ENCODE assay signal across 8 cellular contexts in the genomic region with DNA sequence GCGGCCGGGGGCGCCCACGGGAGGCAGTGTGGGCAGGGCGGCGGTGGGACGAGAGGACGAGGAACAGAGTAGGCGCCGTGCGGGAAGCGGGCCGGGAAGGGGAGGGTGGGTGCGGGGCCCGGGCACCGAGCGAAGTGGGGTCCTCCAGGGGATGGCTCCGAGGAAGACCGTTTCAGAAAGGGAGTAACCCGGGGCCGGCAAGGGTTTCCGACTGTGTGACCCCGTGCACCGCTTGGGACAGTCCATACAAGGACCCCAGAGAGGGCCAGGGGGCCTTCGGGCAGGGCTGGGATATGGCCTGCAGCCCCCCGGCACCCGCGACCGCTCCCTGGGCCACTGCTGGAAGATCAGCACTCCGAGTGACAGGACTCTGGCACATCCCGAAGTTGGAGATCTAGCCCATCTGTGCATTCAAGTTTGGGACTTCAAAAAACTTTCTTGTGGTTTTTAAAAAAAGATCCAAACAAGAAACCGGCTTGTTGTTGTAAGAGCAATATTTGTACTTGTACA. TPM values are rescaled to one million over a fixed set of nuclear protein-coding genes. Genes with fewer than 3 reads are reported as not detected.
A peak's percentile ranks its signal among the peaks of the same experiment; 100 is the strongest.
DNase-seq lines count a peak whose midpoint lies in the region; ATAC-seq and TF ChIP-seq lines count a peak whose summit lies in the region.

No MANE protein-coding gene starts in this region.

- H3K27me3 ChIP-seq in KMS-11 (ENCODE audit: insufficient read depth, low read depth): no peaks in the 10 kb centered on the region
- no peaks in the 10 kb centered on the region for H3K27me3 ChIP-seq in body of pancreas
- H3K27me3 ChIP-seq in stomach: peaks cover 0 to 12% (median 0%) of the 10 kb centered on the region in 3 donors

- TF ChIP-seq POLR2A in body of pancreas (IDR thresholded peaks at IDR 0.05): no peak
- no peak for TF ChIP-seq POLR2A in stomach (IDR thresholded peaks at IDR 0.05)

- no peaks in the 10 kb centered on the region for H3K36me3 ChIP-seq in KMS-11 (ENCODE audit: insufficient read depth)
- H3K36me3 ChIP-seq in body of pancreas (replicated peaks in 1 of 2; ENCODE audit: insufficient read depth in 1 of 2, low read depth in 2 of 2): no peaks in the 10 kb centered on the region
- H3K36me3 ChIP-seq in stomach: no peaks in the 10 kb centered on the region

- H3K27ac ChIP-seq in KMS-11 (no peak overlapping the region), body of pancreas (peak overlapping the region; percentile 81 to 93 (median 88)), stomach (peak overlapping the region; percentile 67 to 95 (median 91))

- H2AFZ ChIP-seq in KMS-11 (ENCODE audit: low read depth): peak overlapping the region; percentile 53

- peak; percentile 32 for DNase-seq in COLO829 (ENCODE audit: low spot score)
- DNase-seq in body of pancreas: peak in 3 of 4 donors; percentile 21 to 34 (median 31)
- peak; percentile 62 for DNase-seq in left kidney (ENCODE audit: low read depth, low spot score)
- DNase-seq in stomach: peak; percentile 34
- DNase-seq in AML-193 (lab: John Stamatoyannopoulos, UW): no peak
- no peak for DNase-seq in GM19240 (ENCODE audit: insufficient read length, low spot score)

- H3K79me2 ChIP-seq in KMS-11 (ENCODE audit: insufficient read depth, low read depth): no peaks in the 10 kb centered on the region

- WGBS in body of pancreas, 2 donors: 1 to 3% methylated on average over 3 to 32 of the region's 32 CpGs
- WGBS in stomach, 5 donors: 0 to 1% (median 0%) methylated on average over 15 to 32 of the region's 32 CpGs

- intact Hi-C loops in body of pancreas (cut with DNase I): no loop called here
- intact Hi-C loops in stomach (cut with DNase I; ENCODE audit: low total_unique reads): no loop called here

- H3K9ac ChIP-seq in KMS-11: no peak overlapping the region

- no peaks in the 10 kb centered on the region for H4K20me1 ChIP-seq in KMS-11 (ENCODE audit: insufficient read depth)

- no peak for TF ChIP-seq EP300 in stomach (IDR thresholded peaks at IDR 0.05)

- no peak for TF ChIP-seq CTCF in KMS-11 (conservative IDR thresholded peaks at IDR 0.05; ENCODE audit: low read depth, low read length)
- TF ChIP-seq CTCF in body of pancreas (IDR thresholded peaks at IDR 0.05): no peak
- no peak for TF ChIP-seq CTCF in stomach (IDR thresholded peaks at IDR 0.05)

- H3K9me3 ChIP-seq in body of pancreas (no peaks in the 10 kb centered on the region), stomach (no peaks in the 10 kb centered on the region)

- ATAC-seq in body of pancreas (peak; percentile 28), GM21576 (IDR thresholded peaks at IDR 0.05; ENCODE audit: unreplicated experiment) (no peak)

- peaks cover 15% of the 10 kb centered on the region for H3K4me1 ChIP-seq in KMS-11 (ENCODE audit: low read depth, poor library complexity, severe bottlenecking)
- peaks cover 30% of the 10 kb centered on the region for H3K4me1 ChIP-seq in body of pancreas
- peaks cover 0 to 60% (median 28%) of the 10 kb centered on the region in 4 donors for H3K4me1 ChIP-seq in stomach

- H3K4me3 ChIP-seq in KMS-11 (IDR thresholded peaks at IDR 0.05; ENCODE audit: insufficient read depth, low read depth, low read length) (no peak overlapping the region), body of pancreas (peak overlapping the region; percentile 59 to 74), stomach (peak overlapping the region; percentile 86 to 95 (median 91))

- peak overlapping the region; percentile 31; the same call in 1 of the 2 replicates for H3K4me2 ChIP-seq in KMS-11

RNA-seq across cellular contexts. Expression of gene TSPAN9, which starts 0.4 kb away (rescaled TPM):
- 10 to 100 TPM; 14.0 to 18.5 TPM for total RNA-seq in body of pancreas
- total RNA-seq in stomach: 10 to 100 TPM in 3 of 5 donors, 1 to 10 TPM in 2; 1.4 to 58.3 (median 15.6) TPM
- polyA plus RNA-seq in stomach: 1 to 10 TPM; 4.1 to 9.4 (median 6.4) TPM

Comparison
In these comparisons a context has a peak if more than half of its experiments do, and no peak if none do; other contexts are left out.
1. DNase-seq: peak in COLO829 (single experiment), body of pancreas (3 of 4), left kidney (single experiment) and stomach (single experiment); none in AML-193 (0 of 2) and GM19240 (single experiment).